In genomic region chr11:72026029-72026428, GRCh38 we compare ENCODE assay signal across 14 cellular contexts. TPM values are rescaled to one million over a fixed set of nuclear protein-coding genes. Genes with fewer than 3 reads are reported as not detected.
A peak's percentile ranks its signal among the peaks of the same experiment; 100 is the strongest.
DNase-seq lines count a peak whose midpoint lies in the region; ATAC-seq and TF ChIP-seq lines count a peak whose summit lies in the region.
"Had no signal": no experiment of that assay in that cellular context is flagged by ENCODE, and none has a peak within 500 bp of the region (broad histone marks: within the 10 kb centered on the region; RNA-seq: fewer than 3 reads in every experiment).

No MANE protein-coding gene starts in this region.

- peak overlapping the region; percentile 60 for H3K9ac ChIP-seq in adipocyte (ENCODE audit: low read length)
- no peak overlapping the region for H3K9ac ChIP-seq in muscle layer of colon (ENCODE audit: low read length)

- H3K4me3 ChIP-seq in adipocyte (ENCODE audit: low read length) (no peak overlapping the region), muscle layer of colon (ENCODE audit: low read depth in 1 of 2, low read length in 2 of 2) (no peak overlapping the region), thoracic aorta (no peak overlapping the region)
- H3K4me3 ChIP-seq: gastroesophageal sphincter, PC-9, right lobe of liver had no signal

- peaks cover 37% of the 10 kb centered on the region for H3K4me1 Mint-ChIP-seq in activated T-cell treated with anti-CD3 and anti-CD28 coated beads, Interleukin-2, amount 50 U/mL, for 72 hours (ENCODE audit: low read depth)
- H3K4me1 Mint-ChIP-seq in activated T-cell treated with anti-CD3 and anti-CD28 coated beads, Interleukin-2, amount 50 U/mL, for 4 hours (ENCODE audit: low read depth), result peaks cover 39% of the 10 kb centered on the region

- no peak for DNase-seq in activated T-cell treated with anti-CD3 and anti-CD28 coated beads, Interleukin-2, amount 50 U/mL, for 72 hours
- DNase-seq in activated T-cell treated with anti-CD3 and anti-CD28 coated beads, Interleukin-2, amount 50 U/mL, for 4 hours, result no peak
- DNase-seq in adipocyte (ENCODE audit: low read depth) (no peak), thoracic aorta (ENCODE audit: low spot score) (no peak), UCSD-AML1 (lab: John Stamatoyannopoulos, UW; ENCODE audit: unreplicated experiment) (no peak)
- no peak for DNase-seq in stimulated activated naive CD4-positive, alpha-beta T cell (lab: John Stamatoyannopoulos, UW)
- DNase-seq: KG1, NCI-H1436, PC-9, right lobe of liver, T-helper 1 cell had no signal

- H3K4me1 ChIP-seq in adipocyte (ENCODE audit: control insufficient read depth, insufficient read depth, low read length), result peaks cover 22% of the 10 kb centered on the region
- peaks cover 65% of the 10 kb centered on the region for H3K4me1 ChIP-seq in muscle layer of colon (ENCODE audit: insufficient read depth, low read length)
- H3K4me1 ChIP-seq in thoracic aorta (ENCODE audit: control insufficient read depth in 1 of 2, low read depth in 2 of 2), result peaks cover 15 to 41% of the 10 kb centered on the region in 2 donors

- H3K27me3 ChIP-seq in adipocyte (replicated peaks; ENCODE audit: control insufficient read depth, insufficient read depth, low read length) (no peaks in the 10 kb centered on the region), muscle layer of colon (ENCODE audit: control insufficient read depth in 1 of 2, insufficient read depth in 2 of 2, low read length in 2 of 2) (no peaks in the 10 kb centered on the region), thoracic aorta (replicated peaks; ENCODE audit: insufficient read depth) (no peaks in the 10 kb centered on the region)
- H3K27me3 ChIP-seq: gastroesophageal sphincter, right lobe of liver had no signal

- H3K4me3 Mint-ChIP-seq in activated T-cell treated with anti-CD3 and anti-CD28 coated beads, Interleukin-2, amount 50 U/mL, for 72 hours, result no peak overlapping the region
- H3K4me3 Mint-ChIP-seq in activated T-cell treated with anti-CD3 and anti-CD28 coated beads, Interleukin-2, amount 50 U/mL, for 4 hours, result no peak overlapping the region

- peak overlapping the region; percentile 35 for H3K27ac ChIP-seq in muscle layer of colon (ENCODE audit: low read depth, low read length)
- peak overlapping the region; percentile 29 to 32 for H3K27ac ChIP-seq in thoracic aorta
- H3K27ac ChIP-seq: PC-9, right lobe of liver had no signal

- peaks cover 4 to 23% of the 10 kb centered on the region in 2 donors for H3K36me3 Mint-ChIP-seq in activated T-cell treated with anti-CD3 and anti-CD28 coated beads, Interleukin-2, amount 50 U/mL, for 72 hours (ENCODE audit: insufficient read depth in 2 of 2)
- H3K36me3 Mint-ChIP-seq in activated T-cell treated with anti-CD3 and anti-CD28 coated beads, Interleukin-2, amount 50 U/mL, for 4 hours (ENCODE audit: insufficient read depth), result peaks cover 22% of the 10 kb centered on the region

- peak overlapping the region; percentile 67 for H3K27ac Mint-ChIP-seq in activated T-cell treated with anti-CD3 and anti-CD28 coated beads, Interleukin-2, amount 50 U/mL, for 72 hours

- H3K9me3 ChIP-seq in adipocyte (ENCODE audit: control insufficient read depth, low read length), result no peaks in the 10 kb centered on the region
- no peaks in the 10 kb centered on the region for H3K9me3 ChIP-seq in muscle layer of colon (ENCODE audit: low read length)
- H3K9me3 ChIP-seq in thoracic aorta, result no peaks in the 10 kb centered on the region
- H3K9me3 ChIP-seq: gastroesophageal sphincter, right lobe of liver had no signal

- peaks cover 83% of the 10 kb centered on the region for H3K36me3 ChIP-seq in adipocyte (ENCODE audit: control insufficient read depth, insufficient read depth, low read length, severe bottlenecking)
- peaks cover 76% of the 10 kb centered on the region for H3K36me3 ChIP-seq in muscle layer of colon (ENCODE audit: insufficient read depth, low read length)
- H3K36me3 ChIP-seq in thoracic aorta, result peaks cover 55% of the 10 kb centered on the region

- H3K27me3 Mint-ChIP-seq in activated T-cell treated with anti-CD3 and anti-CD28 coated beads, Interleukin-2, amount 50 U/mL, for 72 hours (ENCODE audit: low read depth), result no peaks in the 10 kb centered on the region
- H3K27me3 Mint-ChIP-seq in activated T-cell treated with anti-CD3 and anti-CD28 coated beads, Interleukin-2, amount 50 U/mL, for 4 hours (ENCODE audit: low read depth), result no peaks in the 10 kb centered on the region

- ATAC-seq in activated T-cell treated with anti-CD3 and anti-CD28 coated beads, Interleukin-2, amount 50 U/mL, for 72 hours (replicated peaks in 1 of 2), result no peak
- ATAC-seq in activated T-cell treated with anti-CD3 and anti-CD28 coated beads, Interleukin-2, amount 50 U/mL, for 4 hours, result no peak
- ATAC-seq in thoracic aorta (ENCODE audit: insufficient number of reproducible peaks, low FRiP score, low read depth) (no peak), HG02973 (IDR thresholded peaks at IDR 0.05; ENCODE audit: unreplicated experiment) (no peak)

- H3K9me3 Mint-ChIP-seq in activated T-cell treated with anti-CD3 and anti-CD28 coated beads, Interleukin-2, amount 50 U/mL, for 72 hours, result no peaks in the 10 kb centered on the region
- no peaks in the 10 kb centered on the region for H3K9me3 Mint-ChIP-seq in activated T-cell treated with anti-CD3 and anti-CD28 coated beads, Interleukin-2, amount 50 U/mL, for 4 hours

- TF ChIP-seq CTCF in thoracic aorta (IDR thresholded peaks at IDR 0.05), result no peak

RNA-seq across cellular contexts. Expression of gene IL18BP, which starts 27.3 kb away (rescaled TPM):
- total RNA-seq in activated T-cell treated with anti-CD3 and anti-CD28 coated beads, Interleukin-2, amount 50 U/mL, for 72 hours, result 10 to 100 TPM; 16.7 to 19.0 TPM
- 1 to 10 TPM; 7.9 to 9.8 (median 9.3) TPM for total RNA-seq in activated T-cell treated with anti-CD3 and anti-CD28 coated beads, Interleukin-2, amount 50 U/mL, for 4 hours
- 10 to 100 TPM; 20.2 to 32.2 TPM for total RNA-seq in thoracic aorta

RNA-seq across cellular contexts. Expression of gene NUMA1, which starts 54.3 kb away (rescaled TPM):
- 100 to 1,000 TPM; 156 to 163 TPM for total RNA-seq in activated T-cell treated with anti-CD3 and anti-CD28 coated beads, Interleukin-2, amount 50 U/mL, for 72 hours
- total RNA-seq in activated T-cell treated with anti-CD3 and anti-CD28 coated beads, Interleukin-2, amount 50 U/mL, for 4 hours, result 10 to 100 TPM; 80.8 to 90.6 (median 85.3) TPM
- 100 to 1,000 TPM; 282 to 286 TPM for total RNA-seq in thoracic aorta

RNA-seq across cellular contexts. Expression of gene LRRC51, which starts 54.6 kb away (rescaled TPM):
- total RNA-seq in activated T-cell treated with anti-CD3 and anti-CD28 coated beads, Interleukin-2, amount 50 U/mL, for 72 hours, result 1 to 10 TPM; 4.6 to 6.3 TPM
- 1 to 10 TPM; 3.3 to 7.7 (median 7.3) TPM for total RNA-seq in activated T-cell treated with anti-CD3 and anti-CD28 coated beads, Interleukin-2, amount 50 U/mL, for 4 hours
- 10 to 100 TPM in 1 of 2 donors, 1 to 10 TPM in 1; 6.1 to 24.0 TPM for total RNA-seq in thoracic aorta
